8 cellular contexts compared by ENCODE assay signal in genomic region chr9:36470891-36471290, GRCh38.
A peak's percentile ranks its signal among the peaks of the same experiment; 100 is the strongest.
DNase-seq lines count a peak whose midpoint lies in the region; ATAC-seq and TF ChIP-seq lines count a peak whose summit lies in the region.

No MANE protein-coding gene starts in this region.

- H3K36me3 ChIP-seq in neutrophil (no peaks in the 10 kb centered on the region), urinary bladder (ENCODE audit: insufficient read depth) (no peaks in the 10 kb centered on the region)

- no peak for TF ChIP-seq CTCF in CD4-positive, alpha-beta T cell (IDR thresholded peaks at IDR 0.05)
- TF ChIP-seq CTCF in epithelial cell of proximal tubule (conservative IDR thresholded peaks at IDR 0.05; ENCODE audit: low read depth, low read length) (no peak), neutrophil (IDR thresholded peaks at IDR 0.05) (no peak)

- no peaks in the 10 kb centered on the region for H3K27me3 ChIP-seq in CD4-positive, alpha-beta T cell (ENCODE audit: control insufficient read depth, insufficient read depth, low read length)
- no peaks in the 10 kb centered on the region for H3K27me3 ChIP-seq in neutrophil

- H3K27ac Mint-ChIP-seq in CD4-positive, alpha-beta T cell: peak overlapping the region; percentile 89

- CTCF ChIA-PET in CD4-positive, alpha-beta T cell (lab: Charles Lee): interaction anchor here (1.0 kb wide), 1 partner anchor 16 kb away, joined by 3 read pairs; no protein-coding TSS in a partner anchor

- H3K27me3 Mint-ChIP-seq in CD4-positive, alpha-beta T cell: no peaks in the 10 kb centered on the region

- H3K9me3 ChIP-seq in CD4-positive, alpha-beta T cell (ENCODE audit: control insufficient read depth, low read length): no peaks in the 10 kb centered on the region
- no peaks in the 10 kb centered on the region for H3K9me3 ChIP-seq in neutrophil

- peak overlapping the region; percentile 49 for H3K4me3 ChIP-seq in epithelial cell of proximal tubule (ENCODE audit: low read depth, low read length)
- H3K4me3 ChIP-seq in neutrophil (ENCODE audit: low read depth in 1 of 2, low read length in 1 of 2): peak overlapping the region; percentile 23 to 32
- peak overlapping the region; percentile 4 for H3K4me3 ChIP-seq in urinary bladder (ENCODE audit: low read depth, low read length)

- peak overlapping the region; percentile 72 for H3K27ac ChIP-seq in CD4-positive, alpha-beta T cell (ENCODE audit: low read depth, low read length)
- H3K27ac ChIP-seq in neutrophil (peak overlapping the region; percentile 72), urinary bladder (ENCODE audit: low read depth) (peak overlapping the region; percentile 58)

- peak; percentile 94 for ATAC-seq in CD4-positive, alpha-beta T cell (ENCODE audit: poor library complexity)
- peak; percentile 91 for ATAC-seq in GM21390 (IDR thresholded peaks at IDR 0.05; ENCODE audit: unreplicated experiment)

- in situ Hi-C loops in G401 (cut with HindIII; ENCODE audit: low sequenced_read_pairs): no loop called here

- WGBS in urinary bladder: 19% methylated on average over 6 of the region's 6 CpGs

- DNase-seq in CD4-positive, alpha-beta T cell: peak in 8 of 10 experiments; percentile 29 to 62 (median 44)
- DNase-seq in Kasumi-1 (lab: John Stamatoyannopoulos, UW) (peak; percentile 56 to 76), epithelial cell of proximal tubule (ENCODE audit: low read depth) (no peak), G401 (ENCODE audit: low spot score) (no peak)
- DNase-seq in activated CD8-positive, alpha-beta memory T cell treated with anti-CD3 and anti-CD28 coated beads for 4 hours (ENCODE audit: low read depth in 2 of 2): peak; percentile 23 to 53

- H3K9me3 Mint-ChIP-seq in CD4-positive, alpha-beta T cell: no peaks in the 10 kb centered on the region

- H3K36me3 Mint-ChIP-seq in CD4-positive, alpha-beta T cell (ENCODE audit: low read depth): peaks cover 5% of the 10 kb centered on the region

- peaks cover 9 to 16% of the 10 kb centered on the region in 2 experiments for H3K4me1 ChIP-seq in neutrophil (ENCODE audit: control insufficient read depth in 1 of 2, insufficient read depth in 1 of 2, low read depth in 1 of 2, low read length in 1 of 2)
- no peaks in the 10 kb centered on the region for H3K4me1 ChIP-seq in urinary bladder (ENCODE audit: insufficient read depth)

- peaks cover 42% of the 10 kb centered on the region for H3K4me1 Mint-ChIP-seq in CD4-positive, alpha-beta T cell (ENCODE audit: low read depth)

- peak overlapping the region; percentile 83 for H3K4me3 Mint-ChIP-seq in CD4-positive, alpha-beta T cell

- POLR2A ChIA-PET in CD4-positive, alpha-beta T cell (lab: Charles Lee): interaction anchor here (0.8 to 5.1 kb wide), 6 partner anchors 10 to 71 kb away, joined by 3 to 71 read pairs (median 5); partner anchors contain the start of gene RNF38

- intact Hi-C loops in CD4-positive, alpha-beta T cell (cut with DNase I, micrococcal nuclease): loop anchor here in 1 of 2 experiments (2.0 kb wide), 1 partner anchor 16 kb away; no protein-coding TSS in a partner anchor

Comparison
In these comparisons a context has a peak if more than half of its experiments do, and no peak if none do; other contexts are left out.
1. DNase-seq: peak in CD4-positive, alpha-beta T cell (8 of 10), Kasumi-1 (2 of 2) and activated CD8-positive, alpha-beta memory T cell treated with anti-CD3 and anti-CD28 coated beads for 4 hours (2 of 2); none in epithelial cell of proximal tubule (single experiment) and G401 (single experiment).
2. Peak in every context shown above with its lines, with median percentiles within 50 percentile points of each other: H3K27ac ChIP-seq and H3K4me3 ChIP-seq.